ENCODE assay signal across 15 cellular contexts in the genomic region with DNA sequence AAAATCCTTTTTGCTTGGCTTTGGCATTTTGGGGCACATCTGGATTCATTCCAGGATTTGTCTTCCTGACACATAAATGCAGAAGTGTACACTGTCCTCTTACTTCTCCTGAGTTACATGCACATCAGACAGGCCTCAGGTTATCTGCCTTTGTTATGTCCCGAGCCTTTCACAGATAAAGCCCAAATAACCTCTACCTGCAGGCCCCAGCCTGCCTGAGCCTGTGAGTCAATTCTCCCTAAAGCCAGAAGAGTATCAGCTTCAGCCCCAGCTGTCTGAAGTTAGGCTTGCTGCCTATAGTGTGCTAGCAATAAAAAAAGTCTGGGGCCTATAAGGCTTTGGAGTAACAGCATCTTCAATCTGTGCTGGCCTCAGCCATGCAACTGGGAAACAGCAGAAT.
"Had no signal": no experiment of that assay in that cellular context is flagged by ENCODE, and none has a peak within 500 bp of the region (broad histone marks: within the 10 kb centered on the region; RNA-seq: fewer than 3 reads in every experiment).

No MANE protein-coding gene starts in this region.

- H3K27ac ChIP-seq: cardiac muscle cell, lower lobe of right lung, spleen, upper lobe of right lung, WERI-Rb-1 had no signal

- H3K9me3 ChIP-seq: lower lobe of right lung, upper lobe of right lung had no signal

- ATAC-seq: activated CD4-positive, alpha-beta T cell treated with anti-CD3 and anti-CD28 coated beads for 36 hours; activated T-cell treated with anti-CD3 and anti-CD28 coated beads, Interleukin-2, amount 50 U/mL, for 4 hours; left colon; lower lobe of right lung; sciatic nerve; upper lobe of right lung had no signal

- H3K4me3 ChIP-seq: cardiac muscle cell, lower lobe of right lung, spleen, upper lobe of right lung had no signal

- H3K27me3 ChIP-seq: cardiac muscle cell, spleen, upper lobe of right lung had no signal

- H3K4me1 Mint-ChIP-seq: activated CD4-positive, alpha-beta memory T cell treated with anti-CD3 and anti-CD28 coated beads, Interleukin-2, amount 10 ng/mL, durations not matched to agents 7 days and 5 days; activated CD4-positive, alpha-beta T cell treated with anti-CD3 and anti-CD28 coated beads for 36 hours; mesothelial cell of epicardium had no signal

- H3K27ac Mint-ChIP-seq: activated CD4-positive, alpha-beta memory T cell treated with anti-CD3 and anti-CD28 coated beads, Interleukin-2, amount 10 ng/mL, durations not matched to agents 7 days and 5 days; activated CD4-positive, alpha-beta T cell treated with anti-CD3 and anti-CD28 coated beads for 36 hours; mesothelial cell of epicardium; stimulated activated naive CD8-positive, alpha-beta T cell treated with anti-CD3 and anti-CD28 coated beads, Interleukin-15, Interleukin-2, amounts not matched to agents 100 ng/mL and 50 ng/mL, for 24 hours had no signal

- H3K4me1 ChIP-seq: lower lobe of right lung, spleen, upper lobe of right lung had no signal

- H3K4me3 Mint-ChIP-seq: activated CD4-positive, alpha-beta memory T cell treated with anti-CD3 and anti-CD28 coated beads, Interleukin-2, amount 10 ng/mL, durations not matched to agents 7 days and 5 days; activated CD4-positive, alpha-beta T cell treated with anti-CD3 and anti-CD28 coated beads for 36 hours; activated T-cell treated with anti-CD3 and anti-CD28 coated beads, Interleukin-2, amount 50 U/mL, for 4 hours; mesothelial cell of epicardium; stimulated activated naive CD8-positive, alpha-beta T cell treated with anti-CD3 and anti-CD28 coated beads, Interleukin-15, Interleukin-2, amounts not matched to agents 100 ng/mL and 50 ng/mL, for 24 hours had no signal

- DNase-seq: activated CD4-positive, alpha-beta memory T cell treated with anti-CD3 and anti-CD28 coated beads, Interleukin-2, amount 10 ng/mL, durations not matched to agents 7 days and 5 days; activated CD4-positive, alpha-beta T cell treated with anti-CD3 and anti-CD28 coated beads for 36 hours; activated effector memory CD4-positive, alpha-beta T cell treated with Interleukin-2 at 50 U/mL for 16 hours; activated naive CD4-positive, alpha-beta T cell treated with anti-CD3 and anti-CD28 coated beads, Interleukin-2, amount 50 U/mL, for 16 hours; activated T-cell treated with anti-CD3 and anti-CD28 coated beads, Interleukin-2, amount 50 U/mL, for 4 hours; foreskin melanocyte; left colon; lower lobe of right lung; spleen; upper lobe of right lung; WERI-Rb-1 had no signal

- H3K27me3 Mint-ChIP-seq: activated CD4-positive, alpha-beta T cell treated with anti-CD3 and anti-CD28 coated beads for 36 hours; stimulated activated naive CD8-positive, alpha-beta T cell treated with anti-CD3 and anti-CD28 coated beads, Interleukin-15, Interleukin-2, amounts not matched to agents 100 ng/mL and 50 ng/mL, for 24 hours had no signal

- H3K36me3 ChIP-seq: cardiac muscle cell, lower lobe of right lung, spleen, upper lobe of right lung, WERI-Rb-1 had no signal
